In genomic region chr5:73253047-73253660, GRCh38 we compare ENCODE assay signal across 1 cellular context.
TF ChIP-seq lines count a peak whose summit lies in the region.

No MANE protein-coding gene starts in this region.

TF ChIP-seq in K562, 482 proteins besides CTCF, POLR2A, EP300 and RAD21 (continued from another document):
- TF ChIP-seq ARID3B (CRISPR knock-in tag; IDR thresholded peaks at IDR 0.05; ENCODE audit: borderline replicate concordance), result no peak
- no peak for TF ChIP-seq XRCC5 (IDR thresholded peaks at IDR 0.05; ENCODE audit: low read depth, low read length)
- TF ChIP-seq SMAD4 (CRISPR knock-in tag; conservative IDR thresholded peaks at IDR 0.05), result no peak
- no peak for TF ChIP-seq ZNF644 (tag; IDR thresholded peaks at IDR 0.05; ENCODE audit: low read depth)
- no peak for TF ChIP-seq ELF4 (CRISPR knock-in tag; IDR thresholded peaks at IDR 0.05)
- TF ChIP-seq ZBTB5 (IDR thresholded peaks at IDR 0.05), result no peak
- peak; percentile 32; the same call in 1 of the 2 replicates for TF ChIP-seq C11orf30 (IDR thresholded peaks at IDR 0.05; ENCODE audit: low read depth)
- TF ChIP-seq NFATC3 (IDR thresholded peaks at IDR 0.05), result no peak
- no peak for TF ChIP-seq NFYB (IDR thresholded peaks at IDR 0.05; ENCODE audit: extremely low read depth, insufficient read length)
- peak; percentile 37 for TF ChIP-seq ZNF316 (IDR thresholded peaks at IDR 0.05)
